In genomic region chr2:43087413-43087812, GRCh38 we compare ENCODE assay signal across 14 cellular contexts.
DNase-seq lines count a peak whose midpoint lies in the region; TF ChIP-seq lines count a peak whose summit lies in the region.
"Had no signal": no experiment of that assay in that cellular context is flagged by ENCODE, and none has a peak within 500 bp of the region (broad histone marks: within the 10 kb centered on the region; RNA-seq: fewer than 3 reads in every experiment).

No MANE protein-coding gene starts in this region.

- H3K27me3 ChIP-seq in Peyer's patch: no peaks in the 10 kb centered on the region
- no peaks in the 10 kb centered on the region for H3K27me3 ChIP-seq in mucosa of stomach (ENCODE audit: control insufficient read depth, insufficient read depth, low read length)
- no peaks in the 10 kb centered on the region for H3K27me3 ChIP-seq in subcutaneous abdominal adipose tissue (ENCODE audit: control insufficient read depth in 5 of 5, insufficient read depth in 4 of 5, low read length in 5 of 5)
- H3K27me3 ChIP-seq in WERI-Rb-1 (ENCODE audit: insufficient read depth, low read depth, severe bottlenecking): no peaks in the 10 kb centered on the region

- H3K4me3 ChIP-seq in Peyer's patch (no peak overlapping the region), mucosa of stomach (ENCODE audit: low read length) (no peak overlapping the region), subcutaneous abdominal adipose tissue (ENCODE audit: low read depth in 1 of 5, low read length in 5 of 5) (no peak overlapping the region), WERI-Rb-1 (ENCODE audit: low read depth, low read length) (no peak overlapping the region)

- peaks cover 41% of the 10 kb centered on the region for H3K4me1 Mint-ChIP-seq in endothelial cell (ENCODE audit: unreplicated experiment)

- H3K9me3 Mint-ChIP-seq in endothelial cell (ENCODE audit: unreplicated experiment): peaks cover 4% of the 10 kb centered on the region
- H3K9me3 Mint-ChIP-seq: natural killer cell treated with Interleukin-12 subunit alpha and Interleukin-12 subunit beta and Interleukin-15 and Interleukin-18, amount 100 ng/mL, for 72 hours had no signal

- H3K27ac ChIP-seq in Peyer's patch (peak overlapping the region; percentile 62 to 91 (median 86)), subcutaneous abdominal adipose tissue (ENCODE audit: low read depth, low read length) (peak overlapping the region; percentile 90), WERI-Rb-1 (no peak overlapping the region)
- H3K27ac ChIP-seq: C4-2B had no signal

- H3K36me3 ChIP-seq in Peyer's patch (no peaks in the 10 kb centered on the region), mucosa of stomach (ENCODE audit: control insufficient read depth, insufficient read depth, low read length) (no peaks in the 10 kb centered on the region), subcutaneous abdominal adipose tissue (ENCODE audit: control insufficient read depth in 5 of 5, insufficient read depth in 5 of 5, low read length in 5 of 5) (no peaks in the 10 kb centered on the region), WERI-Rb-1 (no peaks in the 10 kb centered on the region)

- H3K4me1 ChIP-seq in Peyer's patch (peaks cover 0 to 36% (median 6%) of the 10 kb centered on the region in 4 donors), mucosa of stomach (ENCODE audit: control insufficient read depth, insufficient read depth, low read length) (peaks cover 41% of the 10 kb centered on the region), subcutaneous abdominal adipose tissue (ENCODE audit: control insufficient read depth in 5 of 5, insufficient read depth in 5 of 5, low read length in 5 of 5) (peaks cover 25 to 59% (median 54%) of the 10 kb centered on the region in 5 donors)

- H3K27me3 Mint-ChIP-seq in endothelial cell (ENCODE audit: unreplicated experiment): peaks cover 13% of the 10 kb centered on the region
- H3K27me3 Mint-ChIP-seq: activated T-cell treated with anti-CD3 and anti-CD28 coated beads, Interleukin-2, amount 50 U/mL, for 24 hours; natural killer cell treated with Interleukin-12 subunit alpha and Interleukin-12 subunit beta and Interleukin-15 and Interleukin-18, amount 100 ng/mL, for 72 hours had no signal

- H3K4me3 Mint-ChIP-seq in endothelial cell (ENCODE audit: unreplicated experiment): no peak overlapping the region
- H3K4me3 Mint-ChIP-seq: activated T-cell treated with anti-CD3 and anti-CD28 coated beads, Interleukin-2, amount 50 U/mL, for 24 hours; natural killer cell treated with Interleukin-12 subunit alpha and Interleukin-12 subunit beta and Interleukin-15 and Interleukin-18, amount 100 ng/mL, for 72 hours had no signal

- DNase-seq in Peyer's patch (no peak), endothelial cell (ENCODE audit: low spot score) (no peak), NCI-H2227 treated with DMSO at 0.1 percent for 48 hours (lab: John Stamatoyannopoulos, UW) (no peak), medulla oblongata (ENCODE audit: extremely low spot score) (no peak), WERI-Rb-1 (no peak)
- DNase-seq in activated naive CD4-positive, alpha-beta T cell treated with anti-CD3 and anti-CD28 coated beads, Interleukin-2, amount 50 U/mL, for 16 hours: no peak
- DNase-seq: activated T-cell treated with anti-CD3 and anti-CD28 coated beads, Interleukin-2, amount 50 U/mL, for 24 hours; erythroblast; NCI-H1105; NCI-H748 treated with DMSO at 0.1 percent for 48 hours had no signal

- H3K36me3 Mint-ChIP-seq in endothelial cell (ENCODE audit: low read depth, unreplicated experiment): peaks cover 4% of the 10 kb centered on the region
- H3K36me3 Mint-ChIP-seq: natural killer cell treated with Interleukin-12 subunit alpha and Interleukin-12 subunit beta and Interleukin-15 and Interleukin-18, amount 100 ng/mL, for 72 hours had no signal

- TF ChIP-seq POLR2A in Peyer's patch (IDR thresholded peaks at IDR 0.05): no peak

- H3K9me3 ChIP-seq in Peyer's patch (peaks cover 0 to 8% (median 0%) of the 10 kb centered on the region in 4 donors), mucosa of stomach (ENCODE audit: control insufficient read depth, low read length) (no peaks in the 10 kb centered on the region), subcutaneous abdominal adipose tissue (ENCODE audit: control insufficient read depth in 5 of 5, low read length in 5 of 5) (peaks cover 0 to 9% (median 0%) of the 10 kb centered on the region in 5 donors), WERI-Rb-1 (ENCODE audit: severe bottlenecking) (peaks cover 8% of the 10 kb centered on the region)

- H3K9ac ChIP-seq in mucosa of stomach (ENCODE audit: low read length) (peak overlapping the region; percentile 6), subcutaneous abdominal adipose tissue (ENCODE audit: low read length in 5 of 5) (peak overlapping the region in 1 of 5 donors; percentile 39)

- H3K27ac Mint-ChIP-seq in endothelial cell (ENCODE audit: unreplicated experiment): peak overlapping the region; percentile 5
- H3K27ac Mint-ChIP-seq: activated T-cell treated with anti-CD3 and anti-CD28 coated beads, Interleukin-2, amount 50 U/mL, for 24 hours; natural killer cell treated with Interleukin-12 subunit alpha and Interleukin-12 subunit beta and Interleukin-15 and Interleukin-18, amount 100 ng/mL, for 72 hours had no signal

- TF ChIP-seq CTCF in Peyer's patch (IDR thresholded peaks at IDR 0.05) (no peak), endothelial cell (IDR thresholded peaks at IDR 0.05; ENCODE audit: unreplicated experiment) (no peak), WERI-Rb-1 (IDR thresholded peaks at IDR 0.05; ENCODE audit: low read depth, low read length) (no peak)
